ENCODE assay signal across 10 cellular contexts in genomic region chr15:80073197-80073596, GRCh38. TPM values are rescaled to one million over a fixed set of nuclear protein-coding genes. Genes with fewer than 3 reads are reported as not detected.
A peak's percentile ranks its signal among the peaks of the same experiment; 100 is the strongest.
DNase-seq lines count a peak whose midpoint lies in the region; ATAC-seq and TF ChIP-seq lines count a peak whose summit lies in the region.
"Had no signal": no experiment of that assay in that cellular context is flagged by ENCODE, and none has a peak within 500 bp of the region (broad histone marks: within the 10 kb centered on the region; RNA-seq: fewer than 3 reads in every experiment).

No MANE protein-coding gene starts in this region.

- H3K9me3 ChIP-seq in PC-3 (ENCODE audit: low read length): no peaks in the 10 kb centered on the region

- peak overlapping the region; percentile 60; the same call in 1 of the 2 replicates for H3K9ac ChIP-seq in PC-3 (ENCODE audit: low read length)

- CTCF ChIA-PET in PC-3 (lab: Charles Lee): no interaction called here

- H3K4me3 ChIP-seq in PC-3 (ENCODE audit: low read length) (peak overlapping the region; percentile 78), skeletal muscle cell (ENCODE audit: low read depth, low read length) (peak overlapping the region; percentile 48)

- no peaks in the 10 kb centered on the region for H3K36me3 ChIP-seq in PC-3 (ENCODE audit: low read depth, low read length)

- POLR2A ChIA-PET in PC-3 (lab: Charles Lee; ENCODE audit: unreplicated experiment): no interaction called here

- H3K9me3 Mint-ChIP-seq in T-helper 2 cell treated with Interferon-gamma antibody and Interleukin-4, amounts not matched to agents 5 μg/mL and 100 μg/mL, for 36 hours: no peaks in the 10 kb centered on the region
- no peaks in the 10 kb centered on the region for H3K9me3 Mint-ChIP-seq in endothelial cell (ENCODE audit: unreplicated experiment)
- H3K9me3 Mint-ChIP-seq: activated CD4-positive, alpha-beta memory T cell treated with anti-CD3 and anti-CD28 coated beads for 36 hours had no signal

- H3K27me3 Mint-ChIP-seq in T-helper 2 cell treated with Interferon-gamma antibody and Interleukin-4, amounts not matched to agents 5 μg/mL and 100 μg/mL, for 36 hours (ENCODE audit: low read depth): no peaks in the 10 kb centered on the region
- no peaks in the 10 kb centered on the region for H3K27me3 Mint-ChIP-seq in endothelial cell (ENCODE audit: unreplicated experiment)
- H3K27me3 Mint-ChIP-seq: activated CD4-positive, alpha-beta memory T cell treated with anti-CD3 and anti-CD28 coated beads for 36 hours had no signal

- H3K79me2 ChIP-seq in PC-3 (ENCODE audit: low read length): peaks cover 90% of the 10 kb centered on the region

- H3K36me3 Mint-ChIP-seq in T-helper 2 cell treated with Interferon-gamma antibody and Interleukin-4, amounts not matched to agents 5 μg/mL and 100 μg/mL, for 36 hours (ENCODE audit: low read depth): peaks cover 12% of the 10 kb centered on the region
- H3K36me3 Mint-ChIP-seq in endothelial cell (ENCODE audit: low read depth, unreplicated experiment): no peaks in the 10 kb centered on the region

- no peak overlapping the region for H3K27ac Mint-ChIP-seq in T-helper 2 cell treated with Interferon-gamma antibody and Interleukin-4, amounts not matched to agents 5 μg/mL and 100 μg/mL, for 36 hours
- peak overlapping the region; percentile 98 for H3K27ac Mint-ChIP-seq in endothelial cell (ENCODE audit: unreplicated experiment)

- no peak overlapping the region for H3K27ac ChIP-seq in PC-3 (ENCODE audit: low read length)

- peak overlapping the region; percentile 86 for H3K4me2 ChIP-seq in PC-3 (ENCODE audit: low read length)

- intact Hi-C loops in PC-3 (cut with micrococcal nuclease): loop anchor here (5.0 kb wide), 3 partner anchors 34 to 99 kb away; partner anchors contain the start of gene FAH

- H4K20me1 ChIP-seq in PC-3 (ENCODE audit: low read length): no peaks in the 10 kb centered on the region

- peaks cover 32% of the 10 kb centered on the region for H3K4me1 ChIP-seq in PC-3 (ENCODE audit: insufficient read depth, low read length)

- no TSS peak for BruUV-seq in PC-3 (replicated peaks; lab: Mats Ljungman, UMichigan)

- no peak overlapping the region for H2AFZ ChIP-seq in PC-3 (ENCODE audit: low read length)

- ATAC-seq in PC-3: no peak
- no peak for ATAC-seq in HG02571 (IDR thresholded peaks at IDR 0.05; ENCODE audit: unreplicated experiment)
- ATAC-seq in GM19463 (IDR thresholded peaks at IDR 0.05; ENCODE audit: unreplicated experiment): no peak

- H3K4me1 Mint-ChIP-seq in T-helper 2 cell treated with Interferon-gamma antibody and Interleukin-4, amounts not matched to agents 5 μg/mL and 100 μg/mL, for 36 hours (ENCODE audit: low read depth): peaks cover 37% of the 10 kb centered on the region
- peaks cover 20% of the 10 kb centered on the region for H3K4me1 Mint-ChIP-seq in endothelial cell (ENCODE audit: unreplicated experiment)

- peak overlapping the region; percentile 47 for H3K4me3 Mint-ChIP-seq in T-helper 2 cell treated with Interferon-gamma antibody and Interleukin-4, amounts not matched to agents 5 μg/mL and 100 μg/mL, for 36 hours
- peak overlapping the region; percentile 62 for H3K4me3 Mint-ChIP-seq in endothelial cell (ENCODE audit: unreplicated experiment)

- DNase-seq in T-helper 2 cell treated with Interferon-gamma antibody and Interleukin-4, amounts not matched to agents 5 μg/mL and 100 μg/mL, for 36 hours (ENCODE audit: low spot score): no peak
- DNase-seq in T-helper 2 cell: no peak
- no peak for DNase-seq in PC-3
- no peak for DNase-seq in endothelial cell (ENCODE audit: low spot score)
- no peak for DNase-seq in skeletal muscle cell (ENCODE audit: low read depth)
- DNase-seq in NOMO-1 treated with DMSO at 0.1 percent for 48 hours (lab: John Stamatoyannopoulos, UW; ENCODE audit: unreplicated experiment): no peak
- DNase-seq: activated CD4-positive, alpha-beta memory T cell treated with anti-CD3 and anti-CD28 coated beads for 36 hours; cerebellar nuclear complex had no signal

- TF ChIP-seq CTCF in PC-3 (conservative IDR thresholded peaks at IDR 0.05; ENCODE audit: low read depth, low read length) (no peak), endothelial cell (IDR thresholded peaks at IDR 0.05; ENCODE audit: unreplicated experiment) (no peak)

- no peaks in the 10 kb centered on the region for H3F3A ChIP-seq in PC-3 (ENCODE audit: low read length, unreplicated experiment)

- H3K9me2 ChIP-seq in PC-3 (replicated peaks; ENCODE audit: low read length): no peaks in the 10 kb centered on the region

- no peaks in the 10 kb centered on the region for H3K27me3 ChIP-seq in PC-3 (ENCODE audit: low read length)

RNA-seq across cellular contexts. Expression of gene ZFAND6, which starts 13.7 kb away (rescaled TPM):
- total RNA-seq in PC-3 (2014; rRNA removed) (50.2 and 96.6 TPM in 2 replicates), endothelial cell (ENCODE audit: unreplicated experiment) (77.3 TPM)
